ENCODE assay signal across 30 cellular contexts in the genomic region with DNA sequence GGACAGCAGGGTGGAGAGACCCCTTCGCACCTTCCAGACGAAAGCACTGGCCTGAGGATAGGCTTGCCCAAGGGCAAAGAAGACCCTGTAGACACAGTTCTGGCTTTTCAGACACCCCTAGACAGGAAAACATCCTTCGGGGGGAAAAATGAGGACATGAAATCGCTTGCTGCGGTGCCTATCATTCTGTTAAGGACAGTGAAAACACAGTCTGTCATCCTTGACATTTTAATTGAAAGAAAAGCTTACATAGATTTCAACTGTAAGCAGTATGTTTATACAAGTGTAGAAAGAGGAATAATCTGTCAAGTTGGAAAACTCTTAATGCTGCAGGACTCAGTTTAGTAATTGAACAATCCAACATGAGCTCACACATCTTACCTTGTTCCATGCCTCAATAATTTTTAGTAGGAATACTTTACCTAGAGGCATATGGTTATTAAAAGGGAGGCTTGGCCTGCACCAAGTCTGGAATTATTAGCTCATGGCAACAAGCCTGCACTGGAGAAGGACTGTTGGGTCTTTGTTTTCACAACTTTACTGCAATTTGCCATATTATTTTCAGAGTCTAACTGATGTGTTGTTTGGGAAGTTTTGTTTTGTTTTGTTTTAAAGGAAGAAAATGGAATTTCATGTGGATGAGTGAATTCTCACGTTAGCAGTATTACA.
"Had no signal": no experiment of that assay in that cellular context is flagged by ENCODE, and none has a peak within 500 bp of the region (broad histone marks: within the 10 kb centered on the region; RNA-seq: fewer than 3 reads in every experiment).

No MANE protein-coding gene starts in this region.

- H3K4me1 Mint-ChIP-seq: stimulated activated memory B cell treated with anti-CD40 and anti-IgM and Interleukin-4, amounts not matched to agents 10 μg/mL and 1 μg/mL and 100 μg/mL, for 72 hours; T-helper 17 cell had no signal

- H3K27me3 Mint-ChIP-seq: T-helper 17 cell had no signal

- H3K27ac ChIP-seq: body of pancreas, esophagus squamous epithelium, gastroesophageal sphincter, sigmoid colon, stomach, testis, vagina had no signal

- H3K27ac Mint-ChIP-seq: activated naive CD4-positive, alpha-beta T cell treated with anti-CD3 and anti-CD28 coated beads for 36 hours; activated naive CD8-positive, alpha-beta T cell treated with anti-CD3 and anti-CD28 coated beads, Interleukin-2, amount 10 ng/mL, durations not matched to agents 7 days and 5 days; activated T-cell treated with anti-CD3 and anti-CD28 coated beads, Interleukin-2, amount 50 U/mL, for 72 hours; effector memory CD8-positive, alpha-beta T cell; nephron progenitor cell; stimulated activated memory B cell treated with anti-CD40 and anti-IgM and Interleukin-4, amounts not matched to agents 10 μg/mL and 1 μg/mL and 100 μg/mL, for 72 hours; T-helper 17 cell had no signal

- H3K4me1 ChIP-seq: body of pancreas, testis had no signal

- DNase-seq: activated CD4-positive, alpha-beta T cell treated with anti-CD3 and anti-CD28 coated beads for 4 hours; activated CD4-positive, alpha-beta T cell treated with anti-CD3 and anti-CD28 coated beads, Interleukin-2, amount 50 U/mL, for 48 hours; activated CD4-positive, CD25-positive, alpha-beta regulatory T cell; activated effector memory CD4-positive, alpha-beta T cell treated with Interleukin-2 at 50 U/mL for 16 hours; activated naive CD4-positive, alpha-beta T cell treated with anti-CD3 and anti-CD28 coated beads for 36 hours; activated naive CD8-positive, alpha-beta T cell treated with anti-CD3 and anti-CD28 coated beads, Interleukin-2, amount 10 ng/mL, durations not matched to agents 7 days and 5 days; activated T-cell treated with anti-CD3 and anti-CD28 coated beads, Interleukin-2, amount 50 U/mL, for 72 hours; amygdala; body of pancreas; dermis blood vessel endothelial cell; effector memory CD8-positive, alpha-beta T cell; esophagus squamous epithelium; kidney glomerular epithelial cell; left ventricle myocardium superior; mammary epithelial cell; nephron progenitor cell; occipital lobe; posterior cingulate gyrus; retina; sigmoid colon; stimulated activated CD4-positive, alpha-beta T cell treated with anti-CD3 and anti-CD28 coated beads, Interleukin-15, amount 100 ng/mL, for 24 hours; stomach; SW 1271; T-helper 17 cell; testis; trophoblast cell had no signal

- H3K36me3 Mint-ChIP-seq: activated naive CD8-positive, alpha-beta T cell treated with anti-CD3 and anti-CD28 coated beads, Interleukin-2, amount 10 ng/mL, durations not matched to agents 7 days and 5 days; stimulated activated memory B cell treated with anti-CD40 and anti-IgM and Interleukin-4, amounts not matched to agents 10 μg/mL and 1 μg/mL and 100 μg/mL, for 72 hours had no signal

- H3K4me3 ChIP-seq: body of pancreas, esophagus squamous epithelium, gastroesophageal sphincter, sigmoid colon, smooth muscle cell, stomach, testis, vagina had no signal

- H3K36me3 ChIP-seq: esophagus squamous epithelium, gastroesophageal sphincter, sigmoid colon, vagina had no signal

- H3K9me3 Mint-ChIP-seq: activated naive CD4-positive, alpha-beta T cell treated with anti-CD3 and anti-CD28 coated beads for 36 hours; activated naive CD8-positive, alpha-beta T cell treated with anti-CD3 and anti-CD28 coated beads, Interleukin-2, amount 10 ng/mL, durations not matched to agents 7 days and 5 days; activated T-cell treated with anti-CD3 and anti-CD28 coated beads, Interleukin-2, amount 50 U/mL, for 72 hours; effector memory CD8-positive, alpha-beta T cell; nephron progenitor cell; stimulated activated memory B cell treated with anti-CD40 and anti-IgM and Interleukin-4, amounts not matched to agents 10 μg/mL and 1 μg/mL and 100 μg/mL, for 72 hours had no signal

- H3K27me3 ChIP-seq: body of pancreas, esophagus squamous epithelium, gastroesophageal sphincter, sigmoid colon, stomach, testis, vagina had no signal

- H3K9me3 ChIP-seq: body of pancreas, esophagus squamous epithelium, gastroesophageal sphincter, sigmoid colon, stomach, testis, vagina had no signal

- H3K4me3 Mint-ChIP-seq: activated naive CD4-positive, alpha-beta T cell treated with anti-CD3 and anti-CD28 coated beads for 36 hours; activated naive CD8-positive, alpha-beta T cell treated with anti-CD3 and anti-CD28 coated beads, Interleukin-2, amount 10 ng/mL, durations not matched to agents 7 days and 5 days; activated T-cell treated with anti-CD3 and anti-CD28 coated beads, Interleukin-2, amount 50 U/mL, for 72 hours; effector memory CD8-positive, alpha-beta T cell; nephron progenitor cell; stimulated activated memory B cell treated with anti-CD40 and anti-IgM and Interleukin-4, amounts not matched to agents 10 μg/mL and 1 μg/mL and 100 μg/mL, for 72 hours; T-helper 17 cell had no signal
